10 cellular contexts compared by ENCODE assay signal in genomic region chr6:41200296-41200900, GRCh38. TPM values are rescaled to one million over a fixed set of nuclear protein-coding genes. Genes with fewer than 3 reads are reported as not detected.
DNase-seq lines count a peak whose midpoint lies in the region; ATAC-seq and TF ChIP-seq lines count a peak whose summit lies in the region.
"Had no signal": no experiment of that assay in that cellular context is flagged by ENCODE, and none has a peak within 500 bp of the region (broad histone marks: within the 10 kb centered on the region; RNA-seq: fewer than 3 reads in every experiment).

No MANE protein-coding gene starts in this region.

- ATAC-seq in GM21576 (IDR thresholded peaks at IDR 0.05; ENCODE audit: unreplicated experiment) (peak; percentile 26), HG03045 (IDR thresholded peaks at IDR 0.05; ENCODE audit: unreplicated experiment) (no peak), HG02852 (IDR thresholded peaks at IDR 0.05; ENCODE audit: unreplicated experiment) (no peak)

- CTCF ChIA-PET in OCI-LY7 (lab: Charles Lee; ENCODE audit: unreplicated experiment): interaction anchor here (1.1 to 1.7 kb wide), 3 partner anchors 11 to 20 kb away, joined by 3 to 4 read pairs (median 4); no protein-coding TSS in a partner anchor

- peak overlapping the region; percentile 83 for H3K4me2 ChIP-seq in OCI-LY7 (ENCODE audit: low read length)

- H4K20me1 ChIP-seq in OCI-LY7 (ENCODE audit: insufficient read depth, low read length): no peaks in the 10 kb centered on the region

- peak overlapping the region; percentile 65 for H3K4me3 ChIP-seq in OCI-LY7 (ENCODE audit: low read depth, low read length, poor library complexity, severe bottlenecking)
- H3K4me3 ChIP-seq: SJSA1 had no signal

- intact Hi-C loops in OCI-LY7 (cut with micrococcal nuclease; ENCODE audit: unreplicated experiment): loop anchor here (2.0 to 5.0 kb wide), 2 partner anchors 117 to 128 kb away; partner anchors contain the start of genes NFYA and OARD1

- DNase-seq in OCI-LY7 (ENCODE audit: low spot score) (peak; percentile 73), kidney tubule cell (ENCODE audit: low spot score) (peak; percentile 26), middle frontal gyrus (ENCODE audit: extremely low spot score, low spot score) (no peak)
- DNase-seq in activated T-helper 1 cell treated with anti-CD3 and anti-CD28 coated beads, Interleukin-2, amount 50 U/mL, for 16 hours (ENCODE audit: low read depth in 1 of 2, low spot score in 1 of 2): peak; percentile 20
- DNase-seq in stimulated activated naive CD4-positive, alpha-beta T cell (lab: John Stamatoyannopoulos, UW): peak; percentile 27 to 85 (median 70)

- POLR2A ChIA-PET in OCI-LY7 (lab: Charles Lee): interaction anchor here (0.6 to 1.8 kb wide), 14 partner anchors 9 to 967 kb away, joined by 3 to 9 read pairs (median 3); partner anchors contain the start of genes NFYA and OARD1

- H3K79me2 ChIP-seq in OCI-LY7 (ENCODE audit: insufficient read depth, low read depth, low read length): peaks cover 7% of the 10 kb centered on the region; the same call in 1 of the 2 replicates

- TF ChIP-seq CTCF in OCI-LY7 (conservative IDR thresholded peaks at IDR 0.05; ENCODE audit: low read length): no peak

- peak overlapping the region; percentile 49; the same call in 1 of the 2 replicates for H2AFZ ChIP-seq in OCI-LY7 (ENCODE audit: low read length)

- H3K9me2 ChIP-seq in OCI-LY7 (ENCODE audit: insufficient read depth, low read length): no peaks in the 10 kb centered on the region

- H3K9me3 ChIP-seq in OCI-LY7 (ENCODE audit: low read length): no peaks in the 10 kb centered on the region
- H3K9me3 ChIP-seq: SJSA1 had no signal

- H3K36me3 ChIP-seq in OCI-LY7 (ENCODE audit: insufficient read depth, low read length): peaks cover 18% of the 10 kb centered on the region
- H3K36me3 ChIP-seq: SJSA1 had no signal

- peaks cover 49% of the 10 kb centered on the region for H3K4me1 ChIP-seq in OCI-LY7 (ENCODE audit: insufficient read depth, low read length, poor library complexity, severe bottlenecking)
- H3K4me1 ChIP-seq: SJSA1 had no signal

- BruUV-seq in OCI-LY7 (replicated peaks; lab: Mats Ljungman, UMichigan): TSS peak; percentile 79

- peak overlapping the region; percentile 95 for H3K27ac ChIP-seq in OCI-LY7 (ENCODE audit: low read depth, low read length, poor library complexity, severe bottlenecking)
- H3K27ac ChIP-seq: SJSA1 had no signal

RNA-seq across cellular contexts. Expression of gene TREML2, which starts 0.6 kb away (rescaled TPM):
- total RNA-seq in OCI-LY7 (2014; rRNA removed; shearing (Covaris generic)): 5.5 and 6.2 TPM in 2 replicates
- 15.1 and 17.4 TPM in 2 replicates for total RNA-seq in OCI-LY7 (2022)
- total RNA-seq: myocyte, SJSA1 had no signal

RNA-seq across cellular contexts. Expression of gene TREML4, which starts 27.8 kb away (rescaled TPM):
- total RNA-seq in OCI-LY7 (2014; rRNA removed; shearing (Covaris generic)): not detected in 2 replicates
- not detected in 2 replicates for total RNA-seq in OCI-LY7 (2022)
- total RNA-seq: myocyte, SJSA1 had no signal

RNA-seq across cellular contexts. Expression of gene TREM2, which starts 37.5 kb away (rescaled TPM):
- not detected in 2 replicates for total RNA-seq in OCI-LY7 (2014; rRNA removed; shearing (Covaris generic))
- total RNA-seq in OCI-LY7 (2022): not detected in 2 replicates
- total RNA-seq: myocyte, SJSA1 had no signal

RNA-seq across cellular contexts. Expression of gene TREML1, which starts 46.3 kb away (rescaled TPM):
- not detected in 2 replicates for total RNA-seq in OCI-LY7 (2014; rRNA removed; shearing (Covaris generic))
- not detected in 2 replicates for total RNA-seq in OCI-LY7 (2022)
- total RNA-seq: myocyte, SJSA1 had no signal
